Comparison of ENCODE assay signal across 8 cellular contexts in genomic region chr1:10494754-10495474, GRCh38. TPM values are rescaled to one million over a fixed set of nuclear protein-coding genes. Genes with fewer than 3 reads are reported as not detected.
DNase-seq lines count a peak whose midpoint lies in the region; ATAC-seq and TF ChIP-seq lines count a peak whose summit lies in the region.

No MANE protein-coding gene starts in this region.

- peak overlapping the region; percentile 73 to 90 (median 89) for H3K4me3 Mint-ChIP-seq in CD4-positive, CD25-positive, alpha-beta regulatory T cell
- peak overlapping the region; percentile 73 for H3K4me3 Mint-ChIP-seq in activated CD8-positive, alpha-beta T cell treated with anti-CD3 and anti-CD28 coated beads, Interleukin-2, amount 10 ng/mL, durations not matched to agents 7 days and 5 days
- H3K4me3 Mint-ChIP-seq in endodermal cell = no peak overlapping the region

- no peaks in the 10 kb centered on the region for H3K9me3 ChIP-seq in CD4-positive, CD25-positive, alpha-beta regulatory T cell (ENCODE audit: control insufficient read depth in 2 of 2, low read length in 2 of 2)
- H3K9me3 ChIP-seq in endodermal cell (ENCODE audit: control insufficient read depth, low read length) = no peaks in the 10 kb centered on the region

- 44 to 51% methylated on average over 11 to 15 of the region's 15 CpGs for WGBS in endodermal cell (ENCODE audit: insufficient coverage in 1 of 2, insufficient read length in 1 of 2), 2 experiments

- peaks cover 9 to 56% (median 27%) of the 10 kb centered on the region in 4 donors for H3K4me1 Mint-ChIP-seq in CD4-positive, CD25-positive, alpha-beta regulatory T cell
- peaks cover 55% of the 10 kb centered on the region for H3K4me1 Mint-ChIP-seq in activated CD8-positive, alpha-beta T cell treated with anti-CD3 and anti-CD28 coated beads, Interleukin-2, amount 10 ng/mL, durations not matched to agents 7 days and 5 days (ENCODE audit: low read depth)
- no peaks in the 10 kb centered on the region for H3K4me1 Mint-ChIP-seq in endodermal cell

- peak overlapping the region; percentile 95 for H3K4me3 ChIP-seq in CD4-positive, CD25-positive, alpha-beta regulatory T cell (ENCODE audit: low read depth, low read length)
- no peak overlapping the region for H3K4me3 ChIP-seq in endodermal cell (ENCODE audit: low read length)

- peaks cover 5% of the 10 kb centered on the region for H3K36me3 ChIP-seq in CD4-positive, CD25-positive, alpha-beta regulatory T cell (ENCODE audit: control insufficient read depth, insufficient read depth, low read length)
- H3K36me3 ChIP-seq in endodermal cell (ENCODE audit: control insufficient read depth, insufficient read depth, low read length) = peaks cover 17% of the 10 kb centered on the region

- H3K27me3 ChIP-seq in CD4-positive, CD25-positive, alpha-beta regulatory T cell (ENCODE audit: control insufficient read depth, insufficient read depth, low read length) = no peaks in the 10 kb centered on the region
- no peaks in the 10 kb centered on the region for H3K27me3 ChIP-seq in endodermal cell (ENCODE audit: control insufficient read depth, insufficient read depth, low read length, poor library complexity, severe bottlenecking)

- peaks cover 15% of the 10 kb centered on the region for H3K36me3 Mint-ChIP-seq in CD4-positive, CD25-positive, alpha-beta regulatory T cell
- peaks cover 17% of the 10 kb centered on the region for H3K36me3 Mint-ChIP-seq in activated CD8-positive, alpha-beta T cell treated with anti-CD3 and anti-CD28 coated beads, Interleukin-2, amount 10 ng/mL, durations not matched to agents 7 days and 5 days (ENCODE audit: low read depth)
- H3K36me3 Mint-ChIP-seq in endodermal cell (ENCODE audit: low read depth) = peaks cover 9% of the 10 kb centered on the region

- H3K9ac ChIP-seq in endodermal cell (ENCODE audit: extremely low read depth, low read length, poor library complexity, severe bottlenecking) = no peak overlapping the region

- H3K4me1 ChIP-seq in CD4-positive, CD25-positive, alpha-beta regulatory T cell (ENCODE audit: control insufficient read depth, insufficient read depth, low read length, poor library complexity, severe bottlenecking) = peaks cover 22% of the 10 kb centered on the region
- no peaks in the 10 kb centered on the region for H3K4me1 ChIP-seq in endodermal cell (ENCODE audit: control insufficient read depth, insufficient read depth, low read length)

- TF ChIP-seq CTCF in endodermal cell (conservative IDR thresholded peaks at IDR 0.05) = peak; percentile 97

- ATAC-seq in CD4-positive, CD25-positive, alpha-beta regulatory T cell (ENCODE audit: low read depth in 2 of 2) = peak; percentile 86 to 90
- peak; percentile 75 for ATAC-seq in GM19395 (IDR thresholded peaks at IDR 0.05; ENCODE audit: unreplicated experiment)
- ATAC-seq in HG03520 (IDR thresholded peaks at IDR 0.05; ENCODE audit: unreplicated experiment) = peak; percentile 49
- peak; percentile 82 for ATAC-seq in activated CD8-positive, alpha-beta T cell treated with anti-CD3 and anti-CD28 coated beads, Interleukin-2, amount 10 ng/mL, durations not matched to agents 7 days and 5 days

- H3K27me3 Mint-ChIP-seq in CD4-positive, CD25-positive, alpha-beta regulatory T cell = no peaks in the 10 kb centered on the region
- H3K27me3 Mint-ChIP-seq in activated CD8-positive, alpha-beta T cell treated with anti-CD3 and anti-CD28 coated beads, Interleukin-2, amount 10 ng/mL, durations not matched to agents 7 days and 5 days (ENCODE audit: low read depth) = no peaks in the 10 kb centered on the region
- H3K27me3 Mint-ChIP-seq in endodermal cell (ENCODE audit: insufficient read depth) = no peaks in the 10 kb centered on the region

- H3K27ac Mint-ChIP-seq in CD4-positive, CD25-positive, alpha-beta regulatory T cell = peak overlapping the region; percentile 76 to 97 (median 89)
- peak overlapping the region; percentile 88 for H3K27ac Mint-ChIP-seq in activated CD8-positive, alpha-beta T cell treated with anti-CD3 and anti-CD28 coated beads, Interleukin-2, amount 10 ng/mL, durations not matched to agents 7 days and 5 days
- H3K27ac Mint-ChIP-seq in endodermal cell = peak overlapping the region; percentile 2

- no peaks in the 10 kb centered on the region for H3K9me3 Mint-ChIP-seq in CD4-positive, CD25-positive, alpha-beta regulatory T cell
- H3K9me3 Mint-ChIP-seq in activated CD8-positive, alpha-beta T cell treated with anti-CD3 and anti-CD28 coated beads, Interleukin-2, amount 10 ng/mL, durations not matched to agents 7 days and 5 days (ENCODE audit: insufficient read depth) = no peaks in the 10 kb centered on the region
- no peaks in the 10 kb centered on the region for H3K9me3 Mint-ChIP-seq in endodermal cell

- peak; percentile 56 to 91 (median 79) for DNase-seq in CD4-positive, CD25-positive, alpha-beta regulatory T cell
- peak; percentile 27 for DNase-seq in NCI-H82 treated with DMSO at 0.1 percent for 48 hours (lab: John Stamatoyannopoulos, UW; ENCODE audit: unreplicated experiment)
- DNase-seq in activated CD8-positive, alpha-beta T cell treated with anti-CD3 and anti-CD28 coated beads, Interleukin-2, amount 10 ng/mL, durations not matched to agents 7 days and 5 days = peak; percentile 89
- peak; percentile 95 for DNase-seq in endodermal cell
- peak; percentile 65 for DNase-seq in middle frontal gyrus (ENCODE audit: extremely low spot score, low spot score)
- peak; percentile 57 to 60 for DNase-seq in stimulated activated CD8-positive, alpha-beta memory T cell treated with anti-CD3 and anti-CD28 coated beads, Interleukin-15, amount 100 ng/mL, for 48 hours (ENCODE audit: low read depth in 2 of 2)

- POLR2A ChIA-PET in activated CD8-positive, alpha-beta T cell treated with anti-CD3 and anti-CD28 coated beads, Interleukin-2, amount 10 ng/mL, durations not matched to agents 7 days and 5 days (lab: Charles Lee) = interaction anchor here (1.0 to 2.7 kb wide), 7 partner anchors 9 to 66 kb away, joined by 3 to 14 read pairs (median 5); partner anchors contain the start of genes CENPS and DFFA

- H3K27ac ChIP-seq in CD4-positive, CD25-positive, alpha-beta regulatory T cell (ENCODE audit: insufficient read depth, low read length, poor library complexity, severe bottlenecking) = peak overlapping the region; percentile 73
- H3K27ac ChIP-seq in endodermal cell (ENCODE audit: low read depth, low read length) = no peak overlapping the region

- CTCF ChIA-PET in activated CD8-positive, alpha-beta T cell treated with anti-CD3 and anti-CD28 coated beads, Interleukin-2, amount 10 ng/mL, durations not matched to agents 7 days and 5 days (lab: Charles Lee) = interaction anchor here (0.6 to 9.2 kb wide), 58 partner anchors 9 to 1155 kb away, joined by 3 to 228 read pairs (median 5); partner anchors contain the start of genes CASZ1, CENPS, DFFA and KIF1B

RNA-seq across cellular contexts. Expression of gene PEX14, which starts 20.2 kb away (rescaled TPM):
- 22.4 TPM for total RNA-seq in CD4-positive, CD25-positive, alpha-beta regulatory T cell
- polyA plus RNA-seq in CD4-positive, CD25-positive, alpha-beta regulatory T cell = 1 to 10 TPM; 3.5 to 5.2 (median 4.4) TPM
- 10 to 100 TPM; 17.7 to 19.1 TPM for total RNA-seq in activated CD8-positive, alpha-beta T cell treated with anti-CD3 and anti-CD28 coated beads, Interleukin-2, amount 10 ng/mL, durations not matched to agents 7 days and 5 days
- 10 to 100 TPM; 24.3 to 26.0 TPM for total RNA-seq in endodermal cell
- 22.3 TPM for polyA plus RNA-seq in endodermal cell (2013, experiment 1 of 2)
- polyA plus RNA-seq in endodermal cell (2013, experiment 2 of 2) = 22.3 TPM

RNA-seq across cellular contexts. Expression of gene DFFA, which starts 22.6 kb away (rescaled TPM):
- 19.2 TPM for total RNA-seq in CD4-positive, CD25-positive, alpha-beta regulatory T cell
- polyA plus RNA-seq in CD4-positive, CD25-positive, alpha-beta regulatory T cell = 10 to 100 TPM; 16.3 to 21.4 (median 18.5) TPM
- 10 to 100 TPM; 38.7 to 39.5 TPM for total RNA-seq in activated CD8-positive, alpha-beta T cell treated with anti-CD3 and anti-CD28 coated beads, Interleukin-2, amount 10 ng/mL, durations not matched to agents 7 days and 5 days
- 100 to 1,000 TPM; 100 to 105 TPM for total RNA-seq in endodermal cell
- 32.1 TPM for polyA plus RNA-seq in endodermal cell (2013, experiment 1 of 2)
- 29.5 TPM for polyA plus RNA-seq in endodermal cell (2013, experiment 2 of 2)

RNA-seq across cellular contexts. Expression of gene CORT, which starts 45.1 kb away (rescaled TPM):
- total RNA-seq in CD4-positive, CD25-positive, alpha-beta regulatory T cell = not detected
- polyA plus RNA-seq in CD4-positive, CD25-positive, alpha-beta regulatory T cell = not detected
- total RNA-seq in activated CD8-positive, alpha-beta T cell treated with anti-CD3 and anti-CD28 coated beads, Interleukin-2, amount 10 ng/mL, durations not matched to agents 7 days and 5 days = under 1 TPM in 1 of 2 experiments, not detected in 1; 0.95 TPM
- 1 to 10 TPM in 1 of 2 donors, under 1 TPM in 1; 0.53 to 1.3 TPM for total RNA-seq in endodermal cell
- 0.89 TPM for polyA plus RNA-seq in endodermal cell (2013, experiment 1 of 2)
- polyA plus RNA-seq in endodermal cell (2013, experiment 2 of 2) = 1.1 TPM

Comparison
In these comparisons a context has a peak if more than half of its experiments do, and no peak if none do; other contexts are left out.
1. DNase-seq: peak in every context shown above with its lines; median percentile 95 in endodermal cell; 89 in activated CD8-positive, alpha-beta T cell treated with anti-CD3 and anti-CD28 coated beads, Interleukin-2, amount 10 ng/mL, durations not matched to agents 7 days and 5 days; 79 in CD4-positive, CD25-positive, alpha-beta regulatory T cell; 65 in middle frontal gyrus; 58 in stimulated activated CD8-positive, alpha-beta memory T cell treated with anti-CD3 and anti-CD28 coated beads, Interleukin-15, amount 100 ng/mL, for 48 hours; 27 in NCI-H82 treated with DMSO at 0.1 percent for 48 hours.
2. H3K27ac Mint-ChIP-seq: peak in every context shown above with its lines; median percentile 89 in CD4-positive, CD25-positive, alpha-beta regulatory T cell; 88 in activated CD8-positive, alpha-beta T cell treated with anti-CD3 and anti-CD28 coated beads, Interleukin-2, amount 10 ng/mL, durations not matched to agents 7 days and 5 days; 2 in endodermal cell.